ENCODE assay signal across 21 cellular contexts in genomic region chr6:41596096-41596685, GRCh38. TPM values are rescaled to one million over a fixed set of nuclear protein-coding genes. Genes with fewer than 3 reads are reported as not detected.
A peak's percentile ranks its signal among the peaks of the same experiment; 100 is the strongest.
DNase-seq lines count a peak whose midpoint lies in the region; ATAC-seq, FAIRE-seq and TF ChIP-seq lines count a peak whose summit lies in the region.
"Had no signal": no experiment of that assay in that cellular context is flagged by ENCODE, and none has a peak within 500 bp of the region (broad histone marks: within the 10 kb centered on the region; RNA-seq: fewer than 3 reads in every experiment).

No MANE protein-coding gene starts in this region.

- H3K9me3 ChIP-seq in BE2C (no peaks in the 10 kb centered on the region), Loucy (ENCODE audit: insufficient read depth, low read depth, low read length) (no peaks in the 10 kb centered on the region), kidney (ENCODE audit: control insufficient read depth in 1 of 2, low read length in 2 of 2) (no peaks in the 10 kb centered on the region), osteoblast (ENCODE audit: low read depth, low read length) (no peaks in the 10 kb centered on the region), upper lobe of left lung (no peaks in the 10 kb centered on the region)
- H3K9me3 ChIP-seq: BLaER1 treated with 17β-estradiol and CSF1 and Interleukin-3, amounts not matched to agents 10 nM and 100 nM had no signal

- H3F3A ChIP-seq in Loucy (ENCODE audit: low read depth), result peaks cover 6% of the 10 kb centered on the region; the same call in 1 of the 2 replicates

- peaks cover 32% of the 10 kb centered on the region for H3K79me2 ChIP-seq in Loucy (ENCODE audit: insufficient read depth, low read length)
- H3K79me2 ChIP-seq in osteoblast (ENCODE audit: insufficient read depth, low read length), result no peaks in the 10 kb centered on the region

- H3K27ac Mint-ChIP-seq in stimulated activated memory B cell treated with anti-CD40 and anti-IgM and Interleukin-4, amounts not matched to agents 10 μg/mL and 1 μg/mL and 100 μg/mL, for 72 hours, result no peak overlapping the region
- H3K27ac Mint-ChIP-seq: CD4-positive, CD25-positive, alpha-beta regulatory T cell; CD8-positive, alpha-beta memory T cell; GM23338 had no signal

- no peaks in the 10 kb centered on the region for H3K9me3 Mint-ChIP-seq in stimulated activated memory B cell treated with anti-CD40 and anti-IgM and Interleukin-4, amounts not matched to agents 10 μg/mL and 1 μg/mL and 100 μg/mL, for 72 hours
- H3K9me3 Mint-ChIP-seq: CD4-positive, CD25-positive, alpha-beta regulatory T cell; CD8-positive, alpha-beta memory T cell; GM23338 had no signal

- H3K27me3 Mint-ChIP-seq in stimulated activated memory B cell treated with anti-CD40 and anti-IgM and Interleukin-4, amounts not matched to agents 10 μg/mL and 1 μg/mL and 100 μg/mL, for 72 hours, result no peaks in the 10 kb centered on the region
- H3K27me3 Mint-ChIP-seq: CD4-positive, CD25-positive, alpha-beta regulatory T cell; CD8-positive, alpha-beta memory T cell had no signal

- H3K27me3 ChIP-seq in BE2C (no peaks in the 10 kb centered on the region), Loucy (ENCODE audit: insufficient read depth, low read length, poor library complexity, severe bottlenecking) (no peaks in the 10 kb centered on the region), osteoblast (ENCODE audit: insufficient read depth, low read length) (no peaks in the 10 kb centered on the region), upper lobe of left lung (no peaks in the 10 kb centered on the region)
- H3K27me3 ChIP-seq: BLaER1 treated with 17β-estradiol and CSF1 and Interleukin-3, amounts not matched to agents 10 nM and 100 nM had no signal

- peaks cover 45% of the 10 kb centered on the region for H3K36me3 Mint-ChIP-seq in stimulated activated memory B cell treated with anti-CD40 and anti-IgM and Interleukin-4, amounts not matched to agents 10 μg/mL and 1 μg/mL and 100 μg/mL, for 72 hours

- TF ChIP-seq CTCF in BE2C (IDR thresholded peaks at IDR 0.05; ENCODE audit: low read depth, low read length), result no peak
- TF ChIP-seq CTCF in Loucy (conservative IDR thresholded peaks at IDR 0.05; ENCODE audit: low read length), result no peak
- no peak for TF ChIP-seq CTCF in kidney (IDR thresholded peaks at IDR 0.05; ENCODE audit: borderline replicate concordance, extremely low read depth, insufficient read depth)
- no peak for TF ChIP-seq CTCF in osteoblast (IDR thresholded peaks at IDR 0.05; ENCODE audit: extremely low read depth, low read depth, low read length)
- no peak for TF ChIP-seq CTCF in upper lobe of left lung (IDR thresholded peaks at IDR 0.05)

- no peak for TF ChIP-seq EP300 in upper lobe of left lung (IDR thresholded peaks at IDR 0.05)

- H3K4me1 ChIP-seq in BE2C (no peaks in the 10 kb centered on the region), Loucy (ENCODE audit: insufficient read depth, low read length, poor library complexity, severe bottlenecking) (peaks cover 46% of the 10 kb centered on the region), kidney (ENCODE audit: control insufficient read depth in 1 of 2, insufficient read depth in 1 of 2, low read depth in 1 of 2, low read length in 2 of 2) (no peaks in the 10 kb centered on the region), osteoblast (ENCODE audit: insufficient read depth, low read length) (no peaks in the 10 kb centered on the region), upper lobe of left lung (no peaks in the 10 kb centered on the region)

- no peaks in the 10 kb centered on the region for H4K20me1 ChIP-seq in Loucy (ENCODE audit: insufficient read depth, low read length, poor library complexity, severe bottlenecking)
- peaks cover 3% of the 10 kb centered on the region for H4K20me1 ChIP-seq in osteoblast (ENCODE audit: insufficient read depth, low read length)

- H3K4me1 Mint-ChIP-seq in stimulated activated memory B cell treated with anti-CD40 and anti-IgM and Interleukin-4, amounts not matched to agents 10 μg/mL and 1 μg/mL and 100 μg/mL, for 72 hours, result peaks cover 8% of the 10 kb centered on the region

- no peak for ATAC-seq in upper lobe of left lung (ENCODE audit: low FRiP score in 2 of 2)
- ATAC-seq in stimulated activated memory B cell treated with anti-CD40 and anti-IgM and Interleukin-4, amounts not matched to agents 10 μg/mL and 1 μg/mL and 100 μg/mL, for 72 hours, result no peak
- ATAC-seq: GM23338 had no signal

- H3K9me2 ChIP-seq in Loucy (replicated peaks; ENCODE audit: low read depth, low read length), result no peaks in the 10 kb centered on the region

- H3K27ac ChIP-seq in kidney (ENCODE audit: low read depth in 2 of 2, low read length in 2 of 2) (no peak overlapping the region), osteoblast (ENCODE audit: low read depth, low read length) (no peak overlapping the region), upper lobe of left lung (no peak overlapping the region)
- H3K27ac ChIP-seq: BLaER1 treated with 17β-estradiol and CSF1 and Interleukin-3, amounts not matched to agents 10 nM and 100 nM had no signal

- peaks cover 3% of the 10 kb centered on the region; the same call in 1 of the 2 replicates for H3K36me3 ChIP-seq in BE2C
- peaks cover 17% of the 10 kb centered on the region; the same call in 1 of the 2 replicates for H3K36me3 ChIP-seq in Loucy (ENCODE audit: insufficient read depth, low read length)
- H3K36me3 ChIP-seq in kidney (ENCODE audit: control insufficient read depth in 1 of 2, insufficient read depth in 2 of 2, low read length in 2 of 2), result peaks cover 8 to 21% of the 10 kb centered on the region in 2 donors
- H3K36me3 ChIP-seq in osteoblast (ENCODE audit: insufficient read depth, low read length), result no peaks in the 10 kb centered on the region
- H3K36me3 ChIP-seq in upper lobe of left lung, result peaks cover 0 to 55% (median 37%) of the 10 kb centered on the region in 4 donors

- no peak overlapping the region for H3K4me3 ChIP-seq in BE2C (ENCODE audit: low read depth, low read length)
- H3K4me3 ChIP-seq in Loucy (ENCODE audit: low read length, poor library complexity, severe bottlenecking), result no peak overlapping the region
- H3K4me3 ChIP-seq in kidney (ENCODE audit: low read length in 2 of 2), result no peak overlapping the region
- no peak overlapping the region for H3K4me3 ChIP-seq in osteoblast (ENCODE audit: insufficient read depth, low read length)
- no peak overlapping the region for H3K4me3 ChIP-seq in upper lobe of left lung
- H3K4me3 ChIP-seq: BLaER1 treated with 17β-estradiol and CSF1 and Interleukin-3, amounts not matched to agents 10 nM and 100 nM; GM23338 had no signal

- H3K9ac ChIP-seq in Loucy (ENCODE audit: low read depth, low read length, poor library complexity, severe bottlenecking) (peak overlapping the region; percentile 99), kidney (ENCODE audit: low read length in 2 of 2) (no peak overlapping the region)
- H3K9ac ChIP-seq: BLaER1 treated with 17β-estradiol and CSF1 and Interleukin-3, amounts not matched to agents 10 nM and 100 nM had no signal

- H3K4me2 ChIP-seq in Loucy (ENCODE audit: low read depth, low read length, poor library complexity, severe bottlenecking) (peak overlapping the region; percentile 78), osteoblast (ENCODE audit: insufficient read depth, low read length) (no peak overlapping the region)
- H3K4me2 ChIP-seq: BLaER1 treated with 17β-estradiol and CSF1 and Interleukin-3, amounts not matched to agents 10 nM and 100 nM; GM23338 had no signal

- intact Hi-C loops in kidney (cut with DNase I), result loop anchor here (10.0 kb wide), 1 partner anchor 131 kb away; no protein-coding TSS in a partner anchor

- no peak for FAIRE-seq in kidney (lab: Jason Lieb, UNC)
- FAIRE-seq: D721Med, GM12892, GM18507, H54 had no signal

- no peak overlapping the region for H2AFZ ChIP-seq in Loucy (ENCODE audit: low read length)
- no peak overlapping the region for H2AFZ ChIP-seq in osteoblast (ENCODE audit: low read length)
- H2AFZ ChIP-seq: GM23338 had no signal

- 91 to 94% methylated on average over 10 of the region's 10 CpGs for WGBS in upper lobe of left lung, 2 donors

- H3K4me3 Mint-ChIP-seq in stimulated activated memory B cell treated with anti-CD40 and anti-IgM and Interleukin-4, amounts not matched to agents 10 μg/mL and 1 μg/mL and 100 μg/mL, for 72 hours, result no peak overlapping the region
- H3K4me3 Mint-ChIP-seq: CD4-positive, CD25-positive, alpha-beta regulatory T cell; CD8-positive, alpha-beta memory T cell; GM23338 had no signal

- DNase-seq in BE2C (peak; percentile 4), kidney (peak; percentile 33), osteoblast (ENCODE audit: insufficient read length, low spot score, missing footprints) (peak; percentile 32), DMS53 treated with DMSO at 0.1 percent for 48 hours (lab: John Stamatoyannopoulos, UW; ENCODE audit: unreplicated experiment) (no peak), upper lobe of left lung (no peak), NCI-H1105 (lab: John Stamatoyannopoulos, UW) (no peak)
- DNase-seq: 8988T; CD4-positive, CD25-positive, alpha-beta regulatory T cell; CD8-positive, alpha-beta memory T cell; COR-L47; DMS79; GDM1; HCEC 1CT had no signal

- TF ChIP-seq POLR2A in upper lobe of left lung (IDR thresholded peaks at IDR 0.05), result no peak

RNA-seq across cellular contexts. Expression of gene MDFI, which starts 42.1 kb away (rescaled TPM):
- 3.7 TPM for polyA plus RNA-seq in BE2C (2012; ENCODE audit: insufficient read depth, insufficient read length, low read depth)
- total RNA-seq in kidney (16.9 TPM), osteoblast (0.72 and 5.3 TPM in 2 replicates), upper lobe of left lung (10 to 100 TPM in 2 of 6 donors, 1 to 10 TPM in 4; 4.9 to 23.4 (median 8.0) TPM)
- polyA plus RNA-seq in kidney (ENCODE audit: insufficient read depth, low read depth, low replicate concordance), result 2.3 TPM
- total RNA-seq: CD4-positive, CD25-positive, alpha-beta regulatory T cell; CD8-positive, alpha-beta memory T cell had no signal
- polyA plus RNA-seq: CD4-positive, CD25-positive, alpha-beta regulatory T cell; CD8-positive, alpha-beta memory T cell had no signal

RNA-seq across cellular contexts. Expression of gene FOXP4, which starts 50.0 kb away (rescaled TPM):
- polyA plus RNA-seq in BE2C (2012; ENCODE audit: insufficient read depth, insufficient read length, low read depth), result 42.7 TPM
- 33.2 TPM for total RNA-seq in kidney
- 14.0 TPM for polyA plus RNA-seq in kidney (ENCODE audit: insufficient read depth, low read depth, low replicate concordance)
- 2.9 and 3.3 TPM in 2 replicates for total RNA-seq in osteoblast
- total RNA-seq in upper lobe of left lung, result 10 to 100 TPM; 21.0 to 52.2 (median 27.7) TPM

Comparison
In these comparisons a context has a peak if more than half of its experiments do, and no peak if none do; other contexts are left out.
1. DNase-seq: peak in BE2C (single experiment), kidney (single experiment) and osteoblast (single experiment); none in DMS53 treated with DMSO at 0.1 percent for 48 hours (single experiment), upper lobe of left lung (0 of 2) and NCI-H1105 (single experiment).